8 cellular contexts compared by ENCODE assay signal in genomic region chr20:53870426-53871199, GRCh38.
A peak's percentile ranks its signal among the peaks of the same experiment; 100 is the strongest.
DNase-seq lines count a peak whose midpoint lies in the region; TF ChIP-seq lines count a peak whose summit lies in the region.

No MANE protein-coding gene starts in this region.

- H3K4me3 Mint-ChIP-seq in MCF 10A (ENCODE audit: unreplicated experiment) (no peak overlapping the region), glutamatergic neuron (ENCODE audit: unreplicated experiment) (no peak overlapping the region)

- H3K9ac ChIP-seq in mesenchymal stem cell (ENCODE audit: low read length) = no peak overlapping the region

- peak overlapping the region; percentile 70 for H2AK5ac ChIP-seq in mesenchymal stem cell (ENCODE audit: low read length, severe bottlenecking)

- POLR2A ChIA-PET in MCF 10A (lab: Yijun Ruan, JAX) = interaction anchor here (0.6 to 4.8 kb wide), 14 partner anchors 29 to 290 kb away, joined by 3 to 36 read pairs (median 4); no protein-coding TSS in a partner anchor

- H3K9me3 Mint-ChIP-seq in MCF 10A (ENCODE audit: unreplicated experiment) (no peaks in the 10 kb centered on the region), glutamatergic neuron (ENCODE audit: unreplicated experiment) (peaks cover 1% of the 10 kb centered on the region)

- H3K4me1 Mint-ChIP-seq in MCF 10A (ENCODE audit: insufficient read depth, unreplicated experiment) = peaks cover 44% of the 10 kb centered on the region
- peaks cover 28% of the 10 kb centered on the region for H3K4me1 Mint-ChIP-seq in glutamatergic neuron (ENCODE audit: low read depth, unreplicated experiment)

- no TSS peak for BruUV-seq in MCF 10A (replicated peaks; lab: Mats Ljungman, UMichigan)

- peak overlapping the region; percentile 21 to 77 for H3K18ac ChIP-seq in mesenchymal stem cell (ENCODE audit: low read depth in 1 of 2, low read length in 2 of 2)

- H3K27ac ChIP-seq in breast epithelium (peak overlapping the region in 1 of 2 donors; percentile 77), VCaP (peak overlapping the region; percentile 88), mesenchymal stem cell (ENCODE audit: low read length, poor library complexity, severe bottlenecking) (peak overlapping the region; percentile 51)

- no peak overlapping the region for H3K23ac ChIP-seq in mesenchymal stem cell (ENCODE audit: low read length in 2 of 2)

- H3K14ac ChIP-seq in mesenchymal stem cell (ENCODE audit: low read length in 2 of 2) = no peak overlapping the region

- no peaks in the 10 kb centered on the region for H3K79me1 ChIP-seq in mesenchymal stem cell (replicated peaks; ENCODE audit: low read length, poor library complexity, severe bottlenecking)

- H3K36me3 ChIP-seq in breast epithelium (no peaks in the 10 kb centered on the region), mesenchymal stem cell (ENCODE audit: control insufficient read depth in 1 of 2, insufficient read depth in 2 of 2, low read depth in 1 of 2, low read length in 2 of 2) (no peaks in the 10 kb centered on the region)

- intact Hi-C loops in MCF 10A (cut with micrococcal nuclease) (loop anchor here (1.0 to 2.0 kb wide), 3 partner anchors 42 to 292 kb away; no protein-coding TSS in a partner anchor), breast epithelium (cut with DNase I; ENCODE audit: low total_unique reads) (no loop called here), lower leg skin (cut with DNase I; ENCODE audit: low total_unique reads) (no loop called here)

- H3K27me3 ChIP-seq in breast epithelium (no peaks in the 10 kb centered on the region), mesenchymal stem cell (ENCODE audit: control insufficient read depth in 1 of 2, insufficient read depth in 1 of 2, low read length in 2 of 2) (no peaks in the 10 kb centered on the region)

- no peaks in the 10 kb centered on the region for H3K36me3 Mint-ChIP-seq in MCF 10A (ENCODE audit: insufficient read depth, unreplicated experiment)
- H3K36me3 Mint-ChIP-seq in glutamatergic neuron (ENCODE audit: unreplicated experiment) = no peaks in the 10 kb centered on the region

- 56% methylated on average over 5 of the region's 6 CpGs for WGBS in mesenchymal stem cell
- whole genome bisulfite sequencing in lower leg skin, 2 donors = 46 to 71% methylated on average over 6 of the region's 6 CpGs

- H3K9me3 ChIP-seq in breast epithelium (no peaks in the 10 kb centered on the region), mesenchymal stem cell (ENCODE audit: control insufficient read depth, low read length) (no peaks in the 10 kb centered on the region)

- H2BK12ac ChIP-seq in mesenchymal stem cell (ENCODE audit: low read length in 2 of 2) = peak overlapping the region; percentile 77 to 78

- CTCF ChIA-PET in MCF 10A (lab: Yijun Ruan, JAX) = interaction anchor here (0.6 to 2.8 kb wide), 28 partner anchors 8 to 292 kb away, joined by 3 to 34 read pairs (median 5); no protein-coding TSS in a partner anchor

- H4K8ac ChIP-seq in mesenchymal stem cell (ENCODE audit: low read length) = no peak overlapping the region

- no peak overlapping the region for H3K4me2 ChIP-seq in mesenchymal stem cell (ENCODE audit: low read length, poor library complexity, severe bottlenecking)

- H3K27ac Mint-ChIP-seq in MCF 10A (ENCODE audit: low read depth, unreplicated experiment) (peak overlapping the region; percentile 96), glutamatergic neuron (ENCODE audit: unreplicated experiment) (no peak overlapping the region)

- peak overlapping the region; percentile 57 to 82 for H3K4ac ChIP-seq in mesenchymal stem cell (ENCODE audit: low read depth in 1 of 2, low read length in 2 of 2)

- no peak overlapping the region for H2BK15ac ChIP-seq in mesenchymal stem cell (ENCODE audit: low read depth, poor library complexity, severe bottlenecking)

- TF ChIP-seq POLR2A in breast epithelium (IDR thresholded peaks at IDR 0.05) = no peak
- TF ChIP-seq POLR2A in lower leg skin (IDR thresholded peaks at IDR 0.05) = no peak

- DNase-seq in MCF 10A (ENCODE audit: unreplicated experiment) (no peak), breast epithelium (ENCODE audit: low spot score in 2 of 2) (no peak), mesenchymal stem cell (no peak), lower leg skin (ENCODE audit: low spot score in 2 of 2) (no peak), OCI-M1 (lab: John Stamatoyannopoulos, UW) (no peak), D341Med (ENCODE audit: low spot score) (no peak), glutamatergic neuron (no peak)

- peak overlapping the region; percentile 61 for H4K91ac ChIP-seq in mesenchymal stem cell (ENCODE audit: low read length)

- H2BK120ac ChIP-seq in mesenchymal stem cell (ENCODE audit: low read depth, low read length) = peak overlapping the region; percentile 19

- H2BK5ac ChIP-seq in mesenchymal stem cell (ENCODE audit: low read depth, low read length, poor library complexity, severe bottlenecking) = no peak overlapping the region

- no peak overlapping the region for H2AFZ ChIP-seq in mesenchymal stem cell (ENCODE audit: low read depth, low read length)

- peaks cover 6 to 15% of the 10 kb centered on the region in 2 donors for H3K4me1 ChIP-seq in breast epithelium
- peaks cover 11% of the 10 kb centered on the region for H3K4me1 ChIP-seq in mesenchymal stem cell (ENCODE audit: control insufficient read depth, insufficient read depth, low read depth, low read length)

- H3K27me3 Mint-ChIP-seq in MCF 10A (ENCODE audit: insufficient read depth, unreplicated experiment) = no peaks in the 10 kb centered on the region
- no peaks in the 10 kb centered on the region for H3K27me3 Mint-ChIP-seq in glutamatergic neuron (ENCODE audit: unreplicated experiment)

- TF ChIP-seq CTCF in MCF 10A (IDR thresholded peaks at IDR 0.05; ENCODE audit: unreplicated experiment) = no peak
- TF ChIP-seq CTCF in breast epithelium (IDR thresholded peaks at IDR 0.05) = no peak
- no peak for TF ChIP-seq CTCF in VCaP (conservative IDR thresholded peaks at IDR 0.05)
- no peak for TF ChIP-seq CTCF in lower leg skin (IDR thresholded peaks at IDR 0.05)
- no peak for TF ChIP-seq CTCF in glutamatergic neuron (IDR thresholded peaks at IDR 0.05; ENCODE audit: partially characterized antibody, unreplicated experiment)

- H3K4me3 ChIP-seq in breast epithelium (no peak overlapping the region), mesenchymal stem cell (ENCODE audit: insufficient read depth in 1 of 2, low read depth in 1 of 2, low read length in 2 of 2) (no peak overlapping the region), lower leg skin (ENCODE audit: low read depth, poor library complexity, severe bottlenecking) (no peak overlapping the region)
